Comparison of ENCODE assay signal across 8 cellular contexts in the genomic region with DNA sequence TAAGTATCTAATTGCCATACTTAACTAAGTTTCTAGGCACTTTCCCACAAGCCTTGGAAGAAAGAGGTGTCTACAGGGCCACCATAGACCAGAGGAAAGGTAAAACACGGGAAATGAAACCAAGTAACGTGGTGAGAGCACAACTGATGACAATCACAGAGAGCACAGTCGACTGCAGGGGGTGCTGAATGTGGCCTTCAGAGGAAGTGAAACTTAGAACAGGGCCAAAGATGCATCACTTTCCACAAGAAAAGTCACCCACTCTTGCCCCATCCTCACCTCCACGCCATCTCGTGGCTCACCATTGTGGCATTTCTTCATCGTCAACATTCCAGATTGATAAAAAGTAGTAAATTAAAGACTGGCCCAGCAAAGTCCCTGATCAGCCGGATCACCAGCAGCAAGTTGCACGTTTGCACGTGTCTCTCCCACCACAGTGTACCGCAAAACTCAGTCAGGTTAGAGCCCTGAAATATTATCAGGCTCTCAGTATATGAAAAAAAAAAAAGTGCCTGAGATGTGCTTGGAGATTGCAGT. TPM values are rescaled to one million over a fixed set of nuclear protein-coding genes. Genes with fewer than 3 reads are reported as not detected.
DNase-seq lines count a peak whose midpoint lies in the region; ATAC-seq and TF ChIP-seq lines count a peak whose summit lies in the region.

No MANE protein-coding gene starts in this region.

- no peaks in the 10 kb centered on the region for H3F3A ChIP-seq in PC-9 (ENCODE audit: insufficient read depth, low read depth)

- TF ChIP-seq CTCF in GM10266 (IDR thresholded peaks at IDR 0.05; ENCODE audit: control insufficient read depth, insufficient read depth, low read depth, missing control alignments) (peak; percentile 29), PC-9 (conservative IDR thresholded peaks at IDR 0.05) (no peak), HFFc6 (IDR thresholded peaks at IDR 0.05) (no peak)

- no peaks in the 10 kb centered on the region for H3K9me3 ChIP-seq in PC-9 (ENCODE audit: insufficient read depth, low read depth)

- H3K27me3 ChIP-seq in PC-9 (ENCODE audit: insufficient read depth, low read depth): no peaks in the 10 kb centered on the region

- H3K4me1 Mint-ChIP-seq in activated T-helper 2 cell treated with anti-CD3 and anti-CD28 coated beads, Interferon-gamma antibody, Interleukin-2, Interleukin-4, amounts not matched to agents 10 μg/mL and 5 μg/mL and 100 μg/mL, durations not matched to agents 14 hours and 24 hours and 36 hours (ENCODE audit: low read depth): peaks cover 67% of the 10 kb centered on the region
- peaks cover 43% of the 10 kb centered on the region for H3K4me1 Mint-ChIP-seq in HFFc6 (ENCODE audit: low read depth)

- peaks cover 6% of the 10 kb centered on the region; the same call in 1 of the 2 replicates for H3K79me2 ChIP-seq in PC-9 (ENCODE audit: low read depth)

- H3K27ac ChIP-seq in PC-9: no peak overlapping the region

- POLR2A ChIA-PET in PC-9 (lab: Charles Lee; ENCODE audit: unreplicated experiment): no interaction called here

- no peak overlapping the region for H3K4me2 ChIP-seq in PC-9

- H3K36me3 ChIP-seq in PC-9 (ENCODE audit: low read depth): no peaks in the 10 kb centered on the region

- peak overlapping the region; percentile 87 for H3K27ac Mint-ChIP-seq in activated T-helper 2 cell treated with anti-CD3 and anti-CD28 coated beads, Interferon-gamma antibody, Interleukin-2, Interleukin-4, amounts not matched to agents 10 μg/mL and 5 μg/mL and 100 μg/mL, durations not matched to agents 14 hours and 24 hours and 36 hours
- no peak overlapping the region for H3K27ac Mint-ChIP-seq in HFFc6

- DNase-seq in GM10266 (ENCODE audit: extremely low spot score) (peak; percentile 76), MV-4-11 (lab: John Stamatoyannopoulos, UW) (peak; percentile 86), PC-9 (no peak), HFFc6 (no peak), SK-N-DZ (ENCODE audit: low spot score) (no peak)
- DNase-seq in activated T-helper 2 cell treated with anti-CD3 and anti-CD28 coated beads, Interferon-gamma antibody, Interleukin-2, Interleukin-4, amounts not matched to agents 10 μg/mL and 5 μg/mL and 100 μg/mL, durations not matched to agents 14 hours and 24 hours and 36 hours (ENCODE audit: low spot score): peak; percentile 75
- DNase-seq in stimulated activated CD4-positive, alpha-beta T cell treated with anti-CD3 and anti-CD28 coated beads, TNF-alpha, amount 100 ng/mL, for 4 hours (ENCODE audit: low read depth in 3 of 3): peak; percentile 23 to 58 (median 56)

- no TSS peak for BruUV-seq in PC-9 (replicated peaks; lab: Mats Ljungman, UMichigan)

- intact Hi-C loops in activated T-helper 2 cell treated with anti-CD3 and anti-CD28 coated beads, Interferon-gamma antibody, Interleukin-2, Interleukin-4, amounts not matched to agents 10 μg/mL and 5 μg/mL and 100 μg/mL, durations not matched to agents 14 hours and 24 hours and 36 hours (cut with micrococcal nuclease): loop anchor here (1.0 to 10.0 kb wide), 10 partner anchors 11 to 891 kb away; no protein-coding TSS in a partner anchor
- intact Hi-C loops in PC-9 (cut with micrococcal nuclease; ENCODE audit: unreplicated experiment): no loop called here

- peak; percentile 92 for ATAC-seq in GM21576 (IDR thresholded peaks at IDR 0.05; ENCODE audit: unreplicated experiment)

- H3K4me3 Mint-ChIP-seq in activated T-helper 2 cell treated with anti-CD3 and anti-CD28 coated beads, Interferon-gamma antibody, Interleukin-2, Interleukin-4, amounts not matched to agents 10 μg/mL and 5 μg/mL and 100 μg/mL, durations not matched to agents 14 hours and 24 hours and 36 hours (ENCODE audit: low read depth): peak overlapping the region; percentile 48
- H3K4me3 Mint-ChIP-seq in HFFc6: no peak overlapping the region

- H4K20me1 ChIP-seq in PC-9 (ENCODE audit: insufficient read depth): no peaks in the 10 kb centered on the region

- no peak overlapping the region for H2AFZ ChIP-seq in PC-9

- H3K27me3 Mint-ChIP-seq in activated T-helper 2 cell treated with anti-CD3 and anti-CD28 coated beads, Interferon-gamma antibody, Interleukin-2, Interleukin-4, amounts not matched to agents 10 μg/mL and 5 μg/mL and 100 μg/mL, durations not matched to agents 14 hours and 24 hours and 36 hours (ENCODE audit: low read depth): no peaks in the 10 kb centered on the region
- no peaks in the 10 kb centered on the region for H3K27me3 Mint-ChIP-seq in HFFc6 (ENCODE audit: insufficient read depth)

- CTCF ChIA-PET in PC-9 (lab: Charles Lee): no interaction called here

- H3K4me3 ChIP-seq in PC-9: no peak overlapping the region

- no peaks in the 10 kb centered on the region for H3K9me2 ChIP-seq in PC-9 (ENCODE audit: insufficient read depth)

- no peaks in the 10 kb centered on the region for H3K4me1 ChIP-seq in PC-9 (replicated peaks; ENCODE audit: insufficient read depth)

- peaks cover 6% of the 10 kb centered on the region for H3K9me3 Mint-ChIP-seq in activated T-helper 2 cell treated with anti-CD3 and anti-CD28 coated beads, Interferon-gamma antibody, Interleukin-2, Interleukin-4, amounts not matched to agents 10 μg/mL and 5 μg/mL and 100 μg/mL, durations not matched to agents 14 hours and 24 hours and 36 hours
- H3K9me3 Mint-ChIP-seq in HFFc6: no peaks in the 10 kb centered on the region

- peaks cover 44% of the 10 kb centered on the region for H3K36me3 Mint-ChIP-seq in activated T-helper 2 cell treated with anti-CD3 and anti-CD28 coated beads, Interferon-gamma antibody, Interleukin-2, Interleukin-4, amounts not matched to agents 10 μg/mL and 5 μg/mL and 100 μg/mL, durations not matched to agents 14 hours and 24 hours and 36 hours (ENCODE audit: low read depth)
- H3K36me3 Mint-ChIP-seq in HFFc6 (ENCODE audit: low read depth): peaks cover 29% of the 10 kb centered on the region

RNA-seq across cellular contexts. Expression of a gene that starts 31.4 kb away (rescaled TPM):
- total RNA-seq in activated T-helper 2 cell treated with anti-CD3 and anti-CD28 coated beads, Interferon-gamma antibody, Interleukin-2, Interleukin-4, amounts not matched to agents 10 μg/mL and 5 μg/mL and 100 μg/mL, durations not matched to agents 14 hours and 24 hours and 36 hours: 24.3 and 26.1 TPM in 2 replicates
- total RNA-seq in PC-9 (2021): 10.3 and 12.4 TPM in 2 replicates
- 10 to 100 TPM; 14.0 to 19.5 (median 17.1) TPM for total RNA-seq in HFFc6 (2021; fragmentation: NEBNext Ultra II Directional; extraction: Animal tissue kit (Norgen Biotek cat#: 25700))
- polyA plus RNA-seq in SK-N-DZ (2014; cell fraction: cytosol; rRNA removed): 3.0 and 4.1 TPM in 2 replicates
- polyA plus RNA-seq in SK-N-DZ (2014; cell fraction: nucleus; rRNA removed): 5.3 and 6.3 TPM in 2 replicates

Comparison
In these comparisons a context has a peak if more than half of its experiments do, and no peak if none do; other contexts are left out.
1. DNase-seq: peak in GM10266 (single experiment), MV-4-11 (single experiment), activated T-helper 2 cell treated with anti-CD3 and anti-CD28 coated beads, Interferon-gamma antibody, Interleukin-2, Interleukin-4, amounts not matched to agents 10 μg/mL and 5 μg/mL and 100 μg/mL, durations not matched to agents 14 hours and 24 hours and 36 hours (single experiment) and stimulated activated CD4-positive, alpha-beta T cell treated with anti-CD3 and anti-CD28 coated beads, TNF-alpha, amount 100 ng/mL, for 4 hours (3 of 3); none in PC-9 (0 of 2), HFFc6 (single experiment) and SK-N-DZ (single experiment).